8 cellular contexts compared by ENCODE assay signal in the genomic region with DNA sequence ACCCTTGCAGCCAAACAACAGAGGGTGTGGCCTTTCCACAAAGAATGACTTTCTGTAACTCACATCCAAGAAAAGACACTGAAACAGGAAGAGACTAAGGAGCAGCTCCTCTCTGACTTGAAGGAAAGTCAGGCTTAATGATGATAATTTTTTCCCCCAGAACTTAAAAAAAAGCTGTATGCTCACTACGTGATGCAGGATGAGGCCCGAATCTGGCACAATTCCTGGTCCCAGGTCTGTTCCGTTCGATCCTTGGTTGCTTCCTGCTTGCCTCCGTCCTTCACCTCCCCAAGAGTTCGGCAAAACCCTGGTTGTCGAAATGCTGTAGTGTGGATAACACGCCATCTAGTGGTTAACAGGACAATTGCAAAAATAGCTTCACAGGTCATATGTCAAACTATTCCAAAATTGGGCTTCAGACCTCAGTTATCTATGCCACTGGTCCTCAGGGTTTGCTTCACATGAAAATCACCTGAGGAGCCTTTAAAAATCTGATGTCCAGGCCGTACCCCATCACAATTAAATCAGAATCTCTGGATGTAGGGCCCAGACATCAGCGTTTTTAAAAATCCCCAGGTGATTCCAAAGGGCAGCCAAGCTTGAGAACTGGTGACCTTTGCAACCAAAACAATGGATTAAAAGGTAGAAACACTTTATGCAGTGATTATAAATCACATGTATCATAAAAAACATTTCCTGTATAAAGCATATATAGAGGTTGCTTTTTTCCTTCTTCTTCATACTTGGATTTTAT. TPM values are rescaled to one million over a fixed set of nuclear protein-coding genes. Genes with fewer than 3 reads are reported as not detected.
DNase-seq lines count a peak whose midpoint lies in the region; ATAC-seq and TF ChIP-seq lines count a peak whose summit lies in the region.

No MANE protein-coding gene starts in this region.

- POLR2A ChIA-PET in naive thymus-derived CD4-positive, alpha-beta T cell (lab: Charles Lee), result no interaction called here

- peaks cover 7 to 26% (median 23%) of the 10 kb centered on the region in 5 donors for H3K27me3 Mint-ChIP-seq in naive thymus-derived CD4-positive, alpha-beta T cell

- intact Hi-C loops in naive thymus-derived CD4-positive, alpha-beta T cell (cut with micrococcal nuclease), result loop anchor here (1.0 to 5.0 kb wide), 4 partner anchors 297 to 634 kb away; no protein-coding TSS in a partner anchor
- intact Hi-C loops in tibial artery (cut with DNase I; ENCODE audit: low total_unique reads), result loop anchor here (2.0 to 5.0 kb wide), 2 partner anchors 298 to 634 kb away; no protein-coding TSS in a partner anchor

- peak overlapping the region in 4 of 9 donors; percentile 1 to 74 (median 57) for H3K27ac Mint-ChIP-seq in naive thymus-derived CD4-positive, alpha-beta T cell

- TF ChIP-seq CTCF in HL-60 (IDR thresholded peaks at IDR 0.05; ENCODE audit: insufficient read depth, low read length) (peak; percentile 89), tibial artery (IDR thresholded peaks at IDR 0.05) (peak; percentile 79 to 90)

- H3K9me3 Mint-ChIP-seq in naive thymus-derived CD4-positive, alpha-beta T cell, result no peaks in the 10 kb centered on the region

- H3K4me3 ChIP-seq in HL-60 (replicated peaks; ENCODE audit: insufficient read depth, low read length) (peak overlapping the region; percentile 37), tibial artery (peak overlapping the region; percentile 36 to 43)
- H3K4me3 ChIP-seq in naive thymus-derived CD4-positive, alpha-beta T cell (ENCODE audit: low read length), result peak overlapping the region; percentile 25

- H3K4me1 Mint-ChIP-seq in naive thymus-derived CD4-positive, alpha-beta T cell, result peaks cover 0 to 8% (median 4%) of the 10 kb centered on the region in 7 donors

- ATAC-seq in GM21367 (IDR thresholded peaks at IDR 0.05; ENCODE audit: unreplicated experiment), result peak; percentile 65
- peak; percentile 89 for ATAC-seq in naive thymus-derived CD4-positive, alpha-beta T cell

- H3K36me3 Mint-ChIP-seq in naive thymus-derived CD4-positive, alpha-beta T cell, result no peaks in the 10 kb centered on the region

- H3K36me3 ChIP-seq in naive thymus-derived CD4-positive, alpha-beta T cell (ENCODE audit: control insufficient read depth in 2 of 3, insufficient read depth in 3 of 3, low read length in 3 of 3), result no peaks in the 10 kb centered on the region
- no peaks in the 10 kb centered on the region for H3K36me3 ChIP-seq in tibial artery

- CTCF ChIA-PET in naive thymus-derived CD4-positive, alpha-beta T cell (lab: Charles Lee), result interaction anchor here (0.6 to 1.6 kb wide), 8 partner anchors 10 to 759 kb away, joined by 3 to 5 read pairs (median 3); no protein-coding TSS in a partner anchor

- H3K27me3 ChIP-seq in HL-60 (ENCODE audit: insufficient read depth, poor library complexity, severe bottlenecking) (no peaks in the 10 kb centered on the region), tibial artery (no peaks in the 10 kb centered on the region)
- H3K27me3 ChIP-seq in naive thymus-derived CD4-positive, alpha-beta T cell (ENCODE audit: control insufficient read depth in 2 of 2, insufficient read depth in 2 of 2, low read length in 2 of 2), result no peaks in the 10 kb centered on the region

- no peaks in the 10 kb centered on the region for H3K9me3 ChIP-seq in naive thymus-derived CD4-positive, alpha-beta T cell (ENCODE audit: control insufficient read depth in 2 of 3, low read length in 3 of 3)
- H3K9me3 ChIP-seq in tibial artery, result no peaks in the 10 kb centered on the region

- H3K4me3 Mint-ChIP-seq in naive thymus-derived CD4-positive, alpha-beta T cell, result peak overlapping the region; percentile 73 to 92 (median 83)

- H3K4me1 ChIP-seq in naive thymus-derived CD4-positive, alpha-beta T cell (ENCODE audit: control insufficient read depth in 2 of 2, insufficient read depth in 2 of 2, low read length in 2 of 2), result no peaks in the 10 kb centered on the region
- no peaks in the 10 kb centered on the region for H3K4me1 ChIP-seq in tibial artery

- peak; percentile 90 for DNase-seq in DMS53 (lab: John Stamatoyannopoulos, UW)
- DNase-seq in HL-60 (ENCODE audit: low read depth in 1 of 2, low spot score in 1 of 2), result peak; percentile 50 to 68
- peak; percentile 71 for DNase-seq in NCI-H82 treated with DMSO at 0.1 percent for 48 hours (lab: John Stamatoyannopoulos, UW; ENCODE audit: unreplicated experiment)
- DNase-seq in activated T-cell treated with anti-CD3 and anti-CD28 coated beads for 4 hours, result peak; percentile 20
- DNase-seq in fibroblast of gingiva (ENCODE audit: low read depth), result peak; percentile 76
- peak in 8 of 9 donors; percentile 20 to 65 (median 56) for DNase-seq in naive thymus-derived CD4-positive, alpha-beta T cell
- peak; percentile 52 to 73 for DNase-seq in tibial artery

- H3K27ac ChIP-seq in HL-60 (replicated peaks), result no peak overlapping the region
- H3K27ac ChIP-seq in naive thymus-derived CD4-positive, alpha-beta T cell (ENCODE audit: low read depth, low read length), result no peak overlapping the region
- peak overlapping the region; percentile 14 to 59 for H3K27ac ChIP-seq in tibial artery

RNA-seq across cellular contexts. Expression of a gene that starts 28.1 kb away (rescaled TPM):
- 1 to 10 TPM in 4 of 5 experiments, under 1 TPM in 1; 0.53 to 6.0 (median 2.2) TPM for total RNA-seq in naive thymus-derived CD4-positive, alpha-beta T cell
- under 1 TPM; 0.17 to 0.21 TPM for polyA plus RNA-seq in naive thymus-derived CD4-positive, alpha-beta T cell

Comparison
In these comparisons a context has a peak if more than half of its experiments do, and no peak if none do; other contexts are left out.
1. DNase-seq: peak in every context shown above with its lines; median percentile 90 in DMS53; 76 in fibroblast of gingiva; 71 in NCI-H82 treated with DMSO at 0.1 percent for 48 hours; 62 in tibial artery; 59 in HL-60; 56 in naive thymus-derived CD4-positive, alpha-beta T cell; 20 in activated T-cell treated with anti-CD3 and anti-CD28 coated beads for 4 hours.
2. H3K27ac ChIP-seq: peak in tibial artery (2 of 2); none in HL-60 (single experiment) and naive thymus-derived CD4-positive, alpha-beta T cell (single experiment).
3. Peak in every context shown above with its lines, with median percentiles within 50 percentile points of each other: H3K4me3 ChIP-seq.